Comparison of ENCODE assay signal across 9 cellular contexts in genomic region chr9:99118782-99119466, GRCh38. TPM values are rescaled to one million over a fixed set of nuclear protein-coding genes. Genes with fewer than 3 reads are reported as not detected.
DNase-seq lines count a peak whose midpoint lies in the region; ATAC-seq lines count a peak whose summit lies in the region.
"Had no signal": no experiment of that assay in that cellular context is flagged by ENCODE, and none has a peak within 500 bp of the region (broad histone marks: within the 10 kb centered on the region; RNA-seq: fewer than 3 reads in every experiment).

No MANE protein-coding gene starts in this region.

- H3K4me1 Mint-ChIP-seq in activated CD4-positive, alpha-beta T cell treated with anti-CD3 and anti-CD28 coated beads, Interleukin-2, amount 10 ng/mL, durations not matched to agents 24 days and 14 days, result peaks cover 57% of the 10 kb centered on the region
- peaks cover 47 to 93% (median 86%) of the 10 kb centered on the region in 4 donors for H3K4me1 Mint-ChIP-seq in naive thymus-derived CD8-positive, alpha-beta T cell

- peaks cover 21% of the 10 kb centered on the region for H3K36me3 Mint-ChIP-seq in activated CD4-positive, alpha-beta T cell treated with anti-CD3 and anti-CD28 coated beads, Interleukin-2, amount 10 ng/mL, durations not matched to agents 24 days and 14 days (ENCODE audit: low read depth)
- no peaks in the 10 kb centered on the region for H3K36me3 Mint-ChIP-seq in naive thymus-derived CD8-positive, alpha-beta T cell

- H3K27ac ChIP-seq in substantia nigra (ENCODE audit: low read depth, low read length, poor library complexity, severe bottlenecking), result no peak overlapping the region
- H3K27ac ChIP-seq: C4-2B had no signal

- H3K9me3 Mint-ChIP-seq in activated CD4-positive, alpha-beta T cell treated with anti-CD3 and anti-CD28 coated beads, Interleukin-2, amount 10 ng/mL, durations not matched to agents 24 days and 14 days, result no peaks in the 10 kb centered on the region
- no peaks in the 10 kb centered on the region for H3K9me3 Mint-ChIP-seq in naive thymus-derived CD8-positive, alpha-beta T cell

- no peaks in the 10 kb centered on the region for H3K27me3 ChIP-seq in H7 (ENCODE audit: control insufficient read depth, insufficient read depth, low read length)

- peak overlapping the region; percentile 90 for H3K27ac Mint-ChIP-seq in activated CD4-positive, alpha-beta T cell treated with anti-CD3 and anti-CD28 coated beads, Interleukin-2, amount 10 ng/mL, durations not matched to agents 24 days and 14 days
- H3K27ac Mint-ChIP-seq in naive thymus-derived CD8-positive, alpha-beta T cell, result peak overlapping the region; percentile 53 to 95 (median 92)

- POLR2A ChIA-PET in naive thymus-derived CD8-positive, alpha-beta T cell (lab: Charles Lee), result interaction anchor here (0.9 to 10.6 kb wide), 8 partner anchors 8 to 106 kb away, joined by 3 to 63 read pairs (median 4); partner anchors contain the start of genes ALG2, SEC61B and TGFBR1

- intact Hi-C loops in activated CD4-positive, alpha-beta T cell treated with anti-CD3 and anti-CD28 coated beads, Interleukin-2, amount 10 ng/mL, durations not matched to agents 24 days and 14 days (cut with micrococcal nuclease), result loop anchor here (1.0 to 2.0 kb wide), 4 partner anchors 8 to 62 kb away; partner anchors contain the start of gene TGFBR1

- peak overlapping the region; percentile 81 for H3K4me3 Mint-ChIP-seq in activated CD4-positive, alpha-beta T cell treated with anti-CD3 and anti-CD28 coated beads, Interleukin-2, amount 10 ng/mL, durations not matched to agents 24 days and 14 days
- peak overlapping the region; percentile 68 to 94 (median 85) for H3K4me3 Mint-ChIP-seq in naive thymus-derived CD8-positive, alpha-beta T cell

- peak; percentile 17 for DNase-seq in Ammon's horn (ENCODE audit: low spot score)
- DNase-seq in activated CD4-positive, alpha-beta T cell treated with anti-CD3 and anti-CD28 coated beads, Interleukin-2, amount 10 ng/mL, durations not matched to agents 24 days and 14 days, result peak; percentile 87
- peak in 9 of 10 donors; percentile 28 to 81 (median 55) for DNase-seq in naive thymus-derived CD8-positive, alpha-beta T cell
- no peak for DNase-seq in substantia nigra (lab: John Stamatoyannopoulos, UW)
- no peak for DNase-seq in H7
- no peak for DNase-seq in NCI-H2029 treated with DMSO at 0.1 percent for 48 hours (lab: John Stamatoyannopoulos, UW)

- no peaks in the 10 kb centered on the region for H3K27me3 Mint-ChIP-seq in activated CD4-positive, alpha-beta T cell treated with anti-CD3 and anti-CD28 coated beads, Interleukin-2, amount 10 ng/mL, durations not matched to agents 24 days and 14 days
- H3K27me3 Mint-ChIP-seq in naive thymus-derived CD8-positive, alpha-beta T cell, result no peaks in the 10 kb centered on the region

- H3K36me3 ChIP-seq in H7 (replicated peaks; ENCODE audit: control insufficient read depth, insufficient read depth, low read length), result no peaks in the 10 kb centered on the region

- ATAC-seq in GM19397 (IDR thresholded peaks at IDR 0.05; ENCODE audit: unreplicated experiment) (peak; percentile 95), HG03378 (IDR thresholded peaks at IDR 0.05; ENCODE audit: unreplicated experiment) (peak; percentile 94)
- ATAC-seq in naive thymus-derived CD8-positive, alpha-beta T cell, result peak; percentile 98 to 99

- no peak overlapping the region for H3K4me3 ChIP-seq in H7 (ENCODE audit: insufficient read depth, low read depth, low read length)

RNA-seq across cellular contexts. Expression of gene TGFBR1, which starts 14.0 kb away (rescaled TPM):
- 29.7 and 35.3 TPM in 2 replicates for total RNA-seq in activated CD4-positive, alpha-beta T cell treated with anti-CD3 and anti-CD28 coated beads, Interleukin-2, amount 10 ng/mL, durations not matched to agents 24 days and 14 days
- total RNA-seq in naive thymus-derived CD8-positive, alpha-beta T cell, result 10 to 100 TPM; 43.6 to 45.3 TPM
- polyA plus RNA-seq in naive thymus-derived CD8-positive, alpha-beta T cell, result 10 to 100 TPM; 19.2 to 23.6 (median 22.3) TPM
- 16.9 and 23.4 TPM in 2 replicates for total RNA-seq in H7 (2014; rRNA removed; shearing (Covaris generic))

Comparison
In these comparisons a context has a peak if more than half of its experiments do, and no peak if none do; other contexts are left out.
1. DNase-seq: peak in Ammon's horn (single experiment), activated CD4-positive, alpha-beta T cell treated with anti-CD3 and anti-CD28 coated beads, Interleukin-2, amount 10 ng/mL, durations not matched to agents 24 days and 14 days (single experiment) and naive thymus-derived CD8-positive, alpha-beta T cell (9 of 10); none in substantia nigra (0 of 49), H7 (single experiment) and NCI-H2029 treated with DMSO at 0.1 percent for 48 hours (single experiment).
2. Peak in every context shown above with its lines, with median percentiles within 50 percentile points of each other: ATAC-seq.